In the genomic region with DNA sequence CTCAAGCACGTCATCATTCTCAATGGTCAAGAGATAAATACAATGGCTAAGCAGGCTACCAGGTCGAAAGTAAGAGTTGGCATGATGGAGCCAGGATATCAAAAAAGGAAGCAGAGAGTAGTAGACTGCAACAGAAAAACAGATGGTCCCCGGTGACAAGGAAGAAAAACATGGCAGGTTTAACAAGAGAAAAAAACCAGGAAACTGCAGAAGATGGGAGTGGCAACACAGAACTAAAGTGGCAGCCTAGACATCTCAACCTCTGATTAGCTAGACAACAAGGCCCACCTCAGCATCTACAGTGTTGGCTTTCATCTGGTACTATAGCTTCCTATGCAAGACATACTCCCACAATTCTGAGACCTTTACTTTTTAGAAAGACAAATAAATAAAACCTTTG, we compare ENCODE assay signal across 16 cellular contexts. TPM values are rescaled to one million over a fixed set of nuclear protein-coding genes. Genes with fewer than 3 reads are reported as not detected.
A peak's percentile ranks its signal among the peaks of the same experiment; 100 is the strongest.
DNase-seq lines count a peak whose midpoint lies in the region; ATAC-seq, FAIRE-seq and TF ChIP-seq lines count a peak whose summit lies in the region.
"Had no signal": no experiment of that assay in that cellular context is flagged by ENCODE, and none has a peak within 500 bp of the region (broad histone marks: within the 10 kb centered on the region; RNA-seq: fewer than 3 reads in every experiment).

No MANE protein-coding gene starts in this region.

- H3K4me2 ChIP-seq in HepG2 (ENCODE audit: low read depth, low read length) (peak overlapping the region; percentile 16; the same call in 1 of the 2 replicates), endothelial cell of umbilical vein (ENCODE audit: insufficient read depth, low read length) (no peak overlapping the region)

- CTCF ChIA-PET in HepG2 (lab: Yijun Ruan, JAX; ENCODE audit: low intra/inter-chr PET ratio, low total read pairs) (no interaction called here), endothelial cell of umbilical vein (lab: Charles Lee) (interaction anchor here (1.5 kb wide), 1 partner anchor 12 kb away, joined by 3 read pairs; no protein-coding TSS in a partner anchor)

- intact Hi-C loops in HepG2 (cut with micrococcal nuclease; ENCODE audit: unreplicated experiment) = no loop called here
- intact Hi-C loops in right lobe of liver (cut with DNase I) = no loop called here
- intact Hi-C loops in endothelial cell of umbilical vein (cut with micrococcal nuclease) = no loop called here

- DNase-seq in HepG2 (ENCODE audit: low spot score) = no peak
- DNase-seq in right lobe of liver = no peak
- DNase-seq in T-helper 17 cell = no peak
- peak; percentile 37 for DNase-seq in endothelial cell of umbilical vein (ENCODE audit: low read depth, low spot score)
- no peak for DNase-seq in islet precursor cell
- DNase-seq in frontal cortex (ENCODE audit: low spot score in 2 of 2) = no peak
- DNase-seq in WERI-Rb-1 = no peak
- DNase-seq: adrenal gland, AML-193, dermis blood vessel endothelial cell, midbrain, NCI-H187, NCI-H524 had no signal

- no peak for FAIRE-seq in HepG2 (lab: Jason Lieb, UNC)
- FAIRE-seq in endothelial cell of umbilical vein (lab: Jason Lieb, UNC) = no peak
- FAIRE-seq in frontal cortex (lab: Jason Lieb, UNC) = no peak
- FAIRE-seq: islet of Langerhans, TTC549 had no signal

- no peak overlapping the region for H3K27ac Mint-ChIP-seq in T-helper 17 cell

- H3K4me1 ChIP-seq in HepG2 (ENCODE audit: insufficient read depth, low read length) (peaks cover 82% of the 10 kb centered on the region), right lobe of liver (peaks cover 0 to 63% (median 19%) of the 10 kb centered on the region in 4 donors), endothelial cell of umbilical vein (ENCODE audit: control insufficient read depth, extremely low read depth, insufficient read depth, low read length) (peaks cover 38% of the 10 kb centered on the region)

- H3K36me3 ChIP-seq in HepG2 (replicated peaks in 1 of 2; ENCODE audit: control insufficient read depth in 1 of 2, insufficient read depth in 2 of 2, low read length in 2 of 2) (peaks cover 7 to 13% of the 10 kb centered on the region in 2 experiments; a peak in 4 of 5 replicates), right lobe of liver (no peaks in the 10 kb centered on the region), endothelial cell of umbilical vein (ENCODE audit: control insufficient read depth in 2 of 2, extremely low read depth in 1 of 2, insufficient read depth in 2 of 2, low read length in 2 of 2) (no peaks in the 10 kb centered on the region), WERI-Rb-1 (peaks cover 11% of the 10 kb centered on the region)
- H3K36me3 ChIP-seq: adrenal gland had no signal

- H3K9me3 ChIP-seq in HepG2 (ENCODE audit: low read length) = no peaks in the 10 kb centered on the region
- no peaks in the 10 kb centered on the region for H3K9me3 ChIP-seq in right lobe of liver
- no peaks in the 10 kb centered on the region for H3K9me3 ChIP-seq in T-helper 17 cell (ENCODE audit: control insufficient read depth, low read length, poor library complexity, severe bottlenecking)
- no peaks in the 10 kb centered on the region for H3K9me3 ChIP-seq in endothelial cell of umbilical vein (replicated peaks; ENCODE audit: control insufficient read depth, insufficient read depth, low read length)
- no peaks in the 10 kb centered on the region for H3K9me3 ChIP-seq in WERI-Rb-1 (ENCODE audit: severe bottlenecking)
- H3K9me3 ChIP-seq: adrenal gland had no signal

- in situ Hi-C loops in HepG2 (cut with HindIII; ENCODE audit: extremely low pct_ligation_motif_present, low pct_unique_long_range_greater_than_20kb) = no loop called here

- H3K9ac ChIP-seq in HepG2 (ENCODE audit: insufficient read depth, low read depth, low read length) (no peak overlapping the region), endothelial cell of umbilical vein (replicated peaks; ENCODE audit: extremely low read depth, insufficient read depth, low read length) (no peak overlapping the region)

- no peak for TF ChIP-seq EP300 in HepG2 (IDR thresholded peaks at IDR 0.05; ENCODE audit: low read depth in 2 of 2, low read length in 2 of 2)
- TF ChIP-seq EP300 in HepG2 (CRISPR knock-in tag; IDR thresholded peaks at IDR 0.05; ENCODE audit: borderline replicate concordance) = no peak

- no peaks in the 10 kb centered on the region for H3K9me1 ChIP-seq in endothelial cell of umbilical vein (replicated peaks; ENCODE audit: control insufficient read depth, extremely low read depth, insufficient read depth, low read length)

- TF ChIP-seq RAD21 in HepG2 (CRISPR knock-in tag; IDR thresholded peaks at IDR 0.05) = no peak

- peaks cover 46% of the 10 kb centered on the region for H4K20me1 ChIP-seq in HepG2 (ENCODE audit: insufficient read depth, low read length)
- H4K20me1 ChIP-seq in endothelial cell of umbilical vein (replicated peaks; ENCODE audit: control insufficient read depth, extremely low read depth, insufficient read depth, low read length) = peaks cover 8% of the 10 kb centered on the region

- H2AFZ ChIP-seq in HepG2 (ENCODE audit: low read length) = no peak overlapping the region
- no peak overlapping the region for H2AFZ ChIP-seq in endothelial cell of umbilical vein (ENCODE audit: low read depth, low read length)

- H3K4me3 ChIP-seq in HepG2 (replicated peaks in 1 of 3; ENCODE audit: insufficient read depth in 1 of 3, low read depth in 2 of 3, low read length in 3 of 3) = no peak overlapping the region
- H3K4me3 ChIP-seq in right lobe of liver = no peak overlapping the region
- no peak overlapping the region for H3K4me3 ChIP-seq in endothelial cell of umbilical vein (replicated peaks in 1 of 3; ENCODE audit: insufficient read depth in 1 of 3, low read depth in 1 of 3, low read length in 3 of 3)
- no peak overlapping the region for H3K4me3 ChIP-seq in WERI-Rb-1 (ENCODE audit: low read depth, low read length)
- H3K4me3 ChIP-seq: adrenal gland had no signal

- H3K79me2 ChIP-seq in HepG2 (ENCODE audit: insufficient read depth, low read length) (peaks cover 94% of the 10 kb centered on the region), endothelial cell of umbilical vein (ENCODE audit: control insufficient read depth, insufficient read depth, low read length) (peaks cover 95% of the 10 kb centered on the region)

- 95% methylated on average over 3 of the region's 3 CpGs for WGBS in HepG2 (ENCODE audit: low lambda C conversion rate)
- 49% methylated on average over 3 of the region's 3 CpGs for WGBS in right lobe of liver (ENCODE audit: insufficient coverage, low coverage, low lambda C conversion rate, missing lambda C conversion rate)

- no TSS peak for BruUV-seq in HepG2 (replicated peaks; lab: Mats Ljungman, UMichigan)
- BruUV-seq in endothelial cell of umbilical vein (replicated peaks; lab: Mats Ljungman, UMichigan) = no TSS peak

- peaks cover 5% of the 10 kb centered on the region for H3K36me3 Mint-ChIP-seq in T-helper 17 cell (ENCODE audit: low read depth)

- peak overlapping the region; percentile 28 for H3K4me3 Mint-ChIP-seq in T-helper 17 cell

- H3K27ac ChIP-seq in HepG2 (ENCODE audit: extremely low read length, insufficient read depth, low read length) (no peak overlapping the region), right lobe of liver (no peak overlapping the region), endothelial cell of umbilical vein (ENCODE audit: insufficient read depth, low read depth, low read length) (no peak overlapping the region), WERI-Rb-1 (no peak overlapping the region)
- H3K27ac ChIP-seq: adrenal gland had no signal

- POLR2A ChIA-PET in HepG2 (lab: Yijun Ruan, JAX) = no interaction called here
- POLR2A ChIA-PET in endothelial cell of umbilical vein (lab: Charles Lee) = interaction anchor here (0.7 kb wide), 1 partner anchor 28 kb away, joined by 3 read pairs; no protein-coding TSS in a partner anchor

- no peaks in the 10 kb centered on the region for H3K27me3 Mint-ChIP-seq in T-helper 17 cell

- TF ChIP-seq POLR2A in HepG2 (IDR thresholded peaks at IDR 0.05; ENCODE audit: insufficient read depth in 1 of 2, low read depth in 2 of 2, low read length in 2 of 2) = no peak
- no peak for TF ChIP-seq POLR2A in right lobe of liver (IDR thresholded peaks at IDR 0.05)
- no peak for TF ChIP-seq POLR2A in endothelial cell of umbilical vein (IDR thresholded peaks at IDR 0.05; ENCODE audit: low read depth, low read length)

- peaks cover 57% of the 10 kb centered on the region for H3K4me1 Mint-ChIP-seq in T-helper 17 cell

- ATAC-seq in HepG2 (no peak), right lobe of liver (no peak), T-helper 17 cell (no peak), GM21515 (IDR thresholded peaks at IDR 0.05; ENCODE audit: unreplicated experiment) (no peak)

- dilution Hi-C loops in endothelial cell of umbilical vein (cut with MboI; ENCODE audit: extremely low pct_ligation_motif_present, low sequenced_read_pairs) = no loop called here

- H3K27me3 ChIP-seq in HepG2 (ENCODE audit: control insufficient read depth in 1 of 2, insufficient read depth in 2 of 2, low read length in 2 of 2) = peaks cover 0 to 4% of the 10 kb centered on the region in 2 experiments; a peak in 2 of 5 replicates
- no peaks in the 10 kb centered on the region for H3K27me3 ChIP-seq in right lobe of liver
- no peaks in the 10 kb centered on the region for H3K27me3 ChIP-seq in endothelial cell of umbilical vein (ENCODE audit: control insufficient read depth in 2 of 2, insufficient read depth in 2 of 2, low read length in 2 of 2)
- H3K27me3 ChIP-seq in WERI-Rb-1 (ENCODE audit: insufficient read depth, low read depth, severe bottlenecking) = no peaks in the 10 kb centered on the region
- H3K27me3 ChIP-seq: adrenal gland had no signal

- no peak for TF ChIP-seq CTCF in HepG2 (CRISPR knock-in tag; IDR thresholded peaks at IDR 0.05)
- TF ChIP-seq CTCF in right lobe of liver (IDR thresholded peaks at IDR 0.05) = no peak
- no peak for TF ChIP-seq CTCF in endothelial cell of umbilical vein (IDR thresholded peaks at IDR 0.05; ENCODE audit: extremely low read depth in 1 of 2, insufficient read depth in 1 of 2, low read depth in 1 of 2, low read length in 2 of 2)
- no peak for TF ChIP-seq CTCF in WERI-Rb-1 (IDR thresholded peaks at IDR 0.05; ENCODE audit: low read depth, low read length)

RNA-seq across cellular contexts. Expression of gene UBR4, which starts 3.1 kb away (rescaled TPM):
- total RNA-seq in HepG2 (2016; rRNA removed; fragmentation: Illumina TruSeq; extraction: Trizol) (59.1 and 66.2 TPM in 2 replicates), right lobe of liver (100 to 1,000 TPM in 2 of 6 experiments, 10 to 100 TPM in 4; 73.0 to 132 (median 90.1) TPM), T-helper 17 cell (100 to 1,000 TPM; 140 to 158 TPM), endothelial cell of umbilical vein (146 and 150 TPM in 2 replicates), frontal cortex (69.7 TPM)
- total RNA-seq in HepG2 (2016; cell fraction: cytosol; rRNA removed; fragmentation: Illumina TruSeq; extraction: Trizol; ENCODE audit: low read depth) = 17.7 and 18.4 TPM in 2 replicates
- 53.6 and 64.6 TPM in 2 replicates for total RNA-seq in HepG2 (2016; cell fraction: insoluble cytoplasmic fraction; rRNA removed; fragmentation: Illumina TruSeq; extraction: Trizol)
- 19.8 and 23.1 TPM in 2 replicates for total RNA-seq in HepG2 (2016; cell fraction: membrane; rRNA removed; fragmentation: Illumina TruSeq; extraction: Trizol)
- total RNA-seq in HepG2 (2016; cell fraction: nucleus; rRNA removed; fragmentation: Illumina TruSeq; extraction: Trizol) = 105 and 127 TPM in 2 replicates
- polyA plus RNA-seq in HepG2 (2011; rRNA removed) (106 and 137 TPM in 2 replicates), endothelial cell of umbilical vein (125 and 128 TPM in 2 replicates)
- polyA plus RNA-seq in HepG2 (2011; cell fraction: cytosol; rRNA removed) = 67.5 and 69.8 TPM in 2 replicates
- polyA plus RNA-seq in HepG2 (2011; cell fraction: nucleus; rRNA removed) = 915 and 1,017 TPM in 2 replicates
- polyA plus RNA-seq in HepG2 (2012) = 113 and 180 TPM in 2 replicates
- polyA plus RNA-seq in HepG2 (2016; cell fraction: cytosol; fragmentation: Illumina TruSeq; extraction: Trizol; ENCODE audit: low read depth) = 6.1 and 6.6 TPM in 2 replicates
- polyA plus RNA-seq in HepG2 (2016; cell fraction: insoluble cytoplasmic fraction; fragmentation: Illumina TruSeq; extraction: Trizol; ENCODE audit: low read depth) = 42.9 and 62.8 TPM in 2 replicates
- 9.9 and 10.5 TPM in 2 replicates for polyA plus RNA-seq in HepG2 (2016; cell fraction: membrane; fragmentation: Illumina TruSeq; extraction: Trizol; ENCODE audit: low read depth)
- 262 and 285 TPM in 2 replicates for polyA plus RNA-seq in HepG2 (2016; cell fraction: nucleus; fragmentation: Illumina TruSeq; extraction: Trizol; ENCODE audit: insufficient read depth, low read depth)
- 142 and 234 TPM in 2 replicates for polyA minus RNA-seq in HepG2 (2011; rRNA and poly(A)+ RNA removed; ENCODE audit: low replicate concordance)
- 82.8 and 97.7 TPM in 2 replicates for polyA minus RNA-seq in HepG2 (2011; cell fraction: cytosol; rRNA and poly(A)+ RNA removed)
- polyA minus RNA-seq in HepG2 (2011; cell fraction: nucleus; rRNA and poly(A)+ RNA removed) = 335 and 414 TPM in 2 replicates
- polyA plus RNA-seq in endothelial cell of umbilical vein (2011; cell fraction: cytosol; rRNA removed) = 90.6 and 93.1 TPM in 2 replicates
- 493 and 664 TPM in 2 replicates for polyA plus RNA-seq in endothelial cell of umbilical vein (2011; cell fraction: nucleus; rRNA removed)
- 101 and 127 TPM in 2 replicates for polyA plus RNA-seq in endothelial cell of umbilical vein (2012)
- polyA minus RNA-seq in endothelial cell of umbilical vein = 252 and 266 TPM in 2 replicates
- 94.8 TPM for polyA minus RNA-seq in endothelial cell of umbilical vein (2011; cell fraction: cytosol; rRNA and poly(A)+ RNA removed)
- 364 and 508 TPM in 2 replicates for polyA minus RNA-seq in endothelial cell of umbilical vein (2011; cell fraction: nucleus; rRNA and poly(A)+ RNA removed)

RNA-seq across cellular contexts. Expression of gene EMC1, which starts 44.4 kb away (rescaled TPM):
- total RNA-seq in HepG2 (2016; rRNA removed; fragmentation: Illumina TruSeq; extraction: Trizol) = 22.1 and 61.3 TPM in 2 replicates
- total RNA-seq in HepG2 (2016; cell fraction: cytosol; rRNA removed; fragmentation: Illumina TruSeq; extraction: Trizol; ENCODE audit: low read depth) = 10.9 and 11.1 TPM in 2 replicates
- total RNA-seq in HepG2 (2016; cell fraction: insoluble cytoplasmic fraction; rRNA removed; fragmentation: Illumina TruSeq; extraction: Trizol) = 19.7 and 63.8 TPM in 2 replicates
- total RNA-seq in HepG2 (2016; cell fraction: membrane; rRNA removed; fragmentation: Illumina TruSeq; extraction: Trizol) = 9.9 and 11.1 TPM in 2 replicates
- total RNA-seq in HepG2 (2016; cell fraction: nucleus; rRNA removed; fragmentation: Illumina TruSeq; extraction: Trizol) = 63.2 and 69.4 TPM in 2 replicates
- polyA plus RNA-seq in HepG2 (2011; rRNA removed) = 38.0 and 41.8 TPM in 2 replicates
- 25.5 and 33.1 TPM in 2 replicates for polyA plus RNA-seq in HepG2 (2011; cell fraction: cytosol; rRNA removed)
- polyA plus RNA-seq in HepG2 (2011; cell fraction: nucleus; rRNA removed) = 95.2 and 109 TPM in 2 replicates
- polyA plus RNA-seq in HepG2 (2012) = 43.3 and 52.6 TPM in 2 replicates
- 2.6 and 3.2 TPM in 2 replicates for polyA plus RNA-seq in HepG2 (2016; cell fraction: cytosol; fragmentation: Illumina TruSeq; extraction: Trizol; ENCODE audit: low read depth)
- 16.4 and 18.7 TPM in 2 replicates for polyA plus RNA-seq in HepG2 (2016; cell fraction: insoluble cytoplasmic fraction; fragmentation: Illumina TruSeq; extraction: Trizol; ENCODE audit: low read depth)
- polyA plus RNA-seq in HepG2 (2016; cell fraction: membrane; fragmentation: Illumina TruSeq; extraction: Trizol; ENCODE audit: low read depth) = 3.9 and 5.8 TPM in 2 replicates
- 85.8 and 96.2 TPM in 2 replicates for polyA plus RNA-seq in HepG2 (2016; cell fraction: nucleus; fragmentation: Illumina TruSeq; extraction: Trizol; ENCODE audit: insufficient read depth, low read depth)
- 58.6 and 79.4 TPM in 2 replicates for polyA minus RNA-seq in HepG2 (2011; rRNA and poly(A)+ RNA removed; ENCODE audit: low replicate concordance)
- 32.4 and 33.9 TPM in 2 replicates for polyA minus RNA-seq in HepG2 (2011; cell fraction: cytosol; rRNA and poly(A)+ RNA removed)
- 40.7 and 45.0 TPM in 2 replicates for polyA minus RNA-seq in HepG2 (2011; cell fraction: nucleus; rRNA and poly(A)+ RNA removed)
- 10 to 100 TPM; 18.6 to 32.7 (median 25.3) TPM for total RNA-seq in right lobe of liver
- total RNA-seq in T-helper 17 cell = 10 to 100 TPM; 24.2 to 32.0 TPM
- total RNA-seq in endothelial cell of umbilical vein = 77.5 and 84.8 TPM in 2 replicates
- 164 and 169 TPM in 2 replicates for polyA plus RNA-seq in endothelial cell of umbilical vein
- polyA plus RNA-seq in endothelial cell of umbilical vein (2011; cell fraction: cytosol; rRNA removed) = 62.7 and 68.8 TPM in 2 replicates
- 113 and 123 TPM in 2 replicates for polyA plus RNA-seq in endothelial cell of umbilical vein (2011; cell fraction: nucleus; rRNA removed)
- polyA plus RNA-seq in endothelial cell of umbilical vein (2012) = 70.3 and 74.8 TPM in 2 replicates
- 76.4 and 90.0 TPM in 2 replicates for polyA minus RNA-seq in endothelial cell of umbilical vein
- polyA minus RNA-seq in endothelial cell of umbilical vein (2011; cell fraction: cytosol; rRNA and poly(A)+ RNA removed) = 20.9 TPM
- polyA minus RNA-seq in endothelial cell of umbilical vein (2011; cell fraction: nucleus; rRNA and poly(A)+ RNA removed) = 38.8 and 47.7 TPM in 2 replicates
- total RNA-seq in frontal cortex = 75.0 TPM

RNA-seq across cellular contexts. Expression of gene MRTO4, which starts 44.7 kb away (rescaled TPM):
- 59.2 and 63.3 TPM in 2 replicates for total RNA-seq in HepG2 (2016; rRNA removed; fragmentation: Illumina TruSeq; extraction: Trizol)
- 13.9 and 15.0 TPM in 2 replicates for total RNA-seq in HepG2 (2016; cell fraction: cytosol; rRNA removed; fragmentation: Illumina TruSeq; extraction: Trizol; ENCODE audit: low read depth)
- 60.4 and 64.9 TPM in 2 replicates for total RNA-seq in HepG2 (2016; cell fraction: insoluble cytoplasmic fraction; rRNA removed; fragmentation: Illumina TruSeq; extraction: Trizol)
- 28.3 and 30.7 TPM in 2 replicates for total RNA-seq in HepG2 (2016; cell fraction: membrane; rRNA removed; fragmentation: Illumina TruSeq; extraction: Trizol)
- 33.6 and 42.6 TPM in 2 replicates for total RNA-seq in HepG2 (2016; cell fraction: nucleus; rRNA removed; fragmentation: Illumina TruSeq; extraction: Trizol)
- polyA plus RNA-seq in HepG2 (2011; rRNA removed) = 26.9 and 28.1 TPM in 2 replicates
- polyA plus RNA-seq in HepG2 (2011; cell fraction: cytosol; rRNA removed) = 30.3 and 30.6 TPM in 2 replicates
- 14.7 TPM in 2 replicates for polyA plus RNA-seq in HepG2 (2011; cell fraction: nucleus; rRNA removed)
- 25.4 and 26.7 TPM in 2 replicates for polyA plus RNA-seq in HepG2 (2012)
- 13.0 and 14.1 TPM in 2 replicates for polyA plus RNA-seq in HepG2 (2016; cell fraction: cytosol; fragmentation: Illumina TruSeq; extraction: Trizol; ENCODE audit: low read depth)
- 66.0 and 67.8 TPM in 2 replicates for polyA plus RNA-seq in HepG2 (2016; cell fraction: insoluble cytoplasmic fraction; fragmentation: Illumina TruSeq; extraction: Trizol; ENCODE audit: low read depth)
- polyA plus RNA-seq in HepG2 (2016; cell fraction: membrane; fragmentation: Illumina TruSeq; extraction: Trizol; ENCODE audit: low read depth) = 18.8 and 20.4 TPM in 2 replicates
- 58.4 and 65.8 TPM in 2 replicates for polyA plus RNA-seq in HepG2 (2016; cell fraction: nucleus; fragmentation: Illumina TruSeq; extraction: Trizol; ENCODE audit: insufficient read depth, low read depth)
- 24.1 and 67.1 TPM in 2 replicates for polyA minus RNA-seq in HepG2 (2011; rRNA and poly(A)+ RNA removed; ENCODE audit: low replicate concordance)
- 7.8 TPM in 2 replicates for polyA minus RNA-seq in HepG2 (2011; cell fraction: cytosol; rRNA and poly(A)+ RNA removed)
- 16.9 and 21.1 TPM in 2 replicates for polyA minus RNA-seq in HepG2 (2011; cell fraction: nucleus; rRNA and poly(A)+ RNA removed)
- 10 to 100 TPM in 2 of 6 experiments, 1 to 10 TPM in 4; 7.0 to 17.3 (median 8.2) TPM for total RNA-seq in right lobe of liver
- 10 to 100 TPM; 17.0 to 19.8 TPM for total RNA-seq in T-helper 17 cell
- total RNA-seq in endothelial cell of umbilical vein = 47.7 and 49.4 TPM in 2 replicates
- polyA plus RNA-seq in endothelial cell of umbilical vein = 27.2 and 33.6 TPM in 2 replicates
- polyA plus RNA-seq in endothelial cell of umbilical vein (2011; cell fraction: cytosol; rRNA removed) = 48.3 and 59.0 TPM in 2 replicates
- 28.7 and 32.2 TPM in 2 replicates for polyA plus RNA-seq in endothelial cell of umbilical vein (2011; cell fraction: nucleus; rRNA removed)
- polyA plus RNA-seq in endothelial cell of umbilical vein (2012) = 29.9 and 42.7 TPM in 2 replicates
- polyA minus RNA-seq in endothelial cell of umbilical vein = 19.2 and 19.9 TPM in 2 replicates
- polyA minus RNA-seq in endothelial cell of umbilical vein (2011; cell fraction: cytosol; rRNA and poly(A)+ RNA removed) = 25.6 TPM
- 7.3 and 11.7 TPM in 2 replicates for polyA minus RNA-seq in endothelial cell of umbilical vein (2011; cell fraction: nucleus; rRNA and poly(A)+ RNA removed)
- total RNA-seq in frontal cortex = 31.8 TPM
